Comparison of ENCODE assay signal across 8 cellular contexts in genomic region chr2:219228745-219229374, GRCh38. TPM values are rescaled to one million over a fixed set of nuclear protein-coding genes. Genes with fewer than 3 reads are reported as not detected.
DNase-seq lines count a peak whose midpoint lies in the region; ATAC-seq lines count a peak whose summit lies in the region.

No MANE protein-coding gene starts in this region.

- H3K4me2 ChIP-seq in Karpas-422 (ENCODE audit: low read depth, low read length, poor library complexity, severe bottlenecking) = peak overlapping the region; percentile 90

- intact Hi-C loops in dendritic cell treated with granulocyte-macrophage colony-stimulating factor and Interleukin-4, amounts not matched to agents 40 ng/mL and 50 ng/mL, for 4 days (cut with micrococcal nuclease) = loop anchor here (2.0 kb wide), 1 partner anchor 16 kb away; the partner anchor contains the start of genes GLB1L and STK16

- peak overlapping the region; percentile 94 for H3K9ac ChIP-seq in Karpas-422 (ENCODE audit: low read length)
- H3K9ac ChIP-seq in mucosa of stomach (ENCODE audit: low read length) = peak overlapping the region; percentile 97

- H3K36me3 Mint-ChIP-seq in dendritic cell treated with granulocyte-macrophage colony-stimulating factor and Interleukin-4, amounts not matched to agents 40 ng/mL and 50 ng/mL, for 4 days (ENCODE audit: low read depth) = peaks cover 85% of the 10 kb centered on the region

- H3K4me3 ChIP-seq in GM08714 (ENCODE audit: low read length) (peak overlapping the region; percentile 92), Karpas-422 (ENCODE audit: low read length) (peak overlapping the region; percentile 91), mucosa of stomach (ENCODE audit: low read length) (peak overlapping the region; percentile 65)

- DNase-seq in Karpas-422 = no peak
- no peak for DNase-seq in NCI-H187 treated with DMSO at 0.1 percent for 48 hours (lab: John Stamatoyannopoulos, UW)
- DNase-seq in H4 (ENCODE audit: low spot score) = no peak
- DNase-seq in SHP77 (lab: John Stamatoyannopoulos, UW) = no peak

- H3K4me3 Mint-ChIP-seq in dendritic cell treated with granulocyte-macrophage colony-stimulating factor and Interleukin-4, amounts not matched to agents 40 ng/mL and 50 ng/mL, for 4 days = peak overlapping the region; percentile 92

- 0 out of 2 replicates have a peak overlapping the region, but pooled peaks have one; percentile 34 for H3K27ac ChIP-seq in Karpas-422 (ENCODE audit: low read length)

- no peaks in the 10 kb centered on the region for H3K9me3 Mint-ChIP-seq in dendritic cell treated with granulocyte-macrophage colony-stimulating factor and Interleukin-4, amounts not matched to agents 40 ng/mL and 50 ng/mL, for 4 days

- no peaks in the 10 kb centered on the region for H3K9me3 ChIP-seq in Karpas-422 (ENCODE audit: low read length)
- H3K9me3 ChIP-seq in mucosa of stomach (ENCODE audit: control insufficient read depth, low read length) = no peaks in the 10 kb centered on the region

- H3K4me1 Mint-ChIP-seq in dendritic cell treated with granulocyte-macrophage colony-stimulating factor and Interleukin-4, amounts not matched to agents 40 ng/mL and 50 ng/mL, for 4 days (ENCODE audit: low read depth) = peaks cover 56% of the 10 kb centered on the region

- ATAC-seq in GM21723 (IDR thresholded peaks at IDR 0.05; ENCODE audit: unreplicated experiment) = peak; percentile 41

- H3K27me3 ChIP-seq in Karpas-422 (ENCODE audit: low read length) (no peaks in the 10 kb centered on the region), mucosa of stomach (ENCODE audit: control insufficient read depth, insufficient read depth, low read length) (no peaks in the 10 kb centered on the region)

- H3K4me1 ChIP-seq in Karpas-422 (ENCODE audit: low read length) (peaks cover 26% of the 10 kb centered on the region), mucosa of stomach (ENCODE audit: control insufficient read depth, insufficient read depth, low read length) (peaks cover 19% of the 10 kb centered on the region)

- peaks cover 59% of the 10 kb centered on the region for H3K79me2 ChIP-seq in Karpas-422 (ENCODE audit: low read length)

- no peaks in the 10 kb centered on the region for H4K20me1 ChIP-seq in Karpas-422 (ENCODE audit: insufficient read depth, low read depth, low read length)

- peaks cover 16% of the 10 kb centered on the region for H3K27me3 Mint-ChIP-seq in dendritic cell treated with granulocyte-macrophage colony-stimulating factor and Interleukin-4, amounts not matched to agents 40 ng/mL and 50 ng/mL, for 4 days

- H2AFZ ChIP-seq in Karpas-422 (ENCODE audit: low read length) = peak overlapping the region; percentile 90; the same call in 1 of the 2 replicates

- H3K36me3 ChIP-seq in Karpas-422 (ENCODE audit: insufficient read depth, low read length) (peaks cover 35% of the 10 kb centered on the region), mucosa of stomach (ENCODE audit: control insufficient read depth, insufficient read depth, low read length) (peaks cover 14% of the 10 kb centered on the region)

- peak overlapping the region; percentile 93 for H3K27ac Mint-ChIP-seq in dendritic cell treated with granulocyte-macrophage colony-stimulating factor and Interleukin-4, amounts not matched to agents 40 ng/mL and 50 ng/mL, for 4 days

- no peaks in the 10 kb centered on the region for H3K9me2 ChIP-seq in Karpas-422 (replicated peaks; ENCODE audit: insufficient read depth, low read length)

RNA-seq across cellular contexts. Expression of gene ATG9A, which starts 0.6 kb away (rescaled TPM):
- total RNA-seq in Karpas-422 (2014; rRNA removed; shearing (Covaris generic); ENCODE audit: low replicate concordance) = 16.6 and 25.9 TPM in 2 replicates
- 46.4 and 73.6 TPM in 2 replicates for total RNA-seq in H4 (2014; rRNA removed; shearing (Covaris generic))

RNA-seq across cellular contexts. Expression of gene ANKZF1, which starts 0.7 kb away (rescaled TPM):
- 159 and 230 TPM in 2 replicates for total RNA-seq in Karpas-422 (2014; rRNA removed; shearing (Covaris generic); ENCODE audit: low replicate concordance)
- 9.2 and 17.2 TPM in 2 replicates for total RNA-seq in H4 (2014; rRNA removed; shearing (Covaris generic))

RNA-seq across cellular contexts. Expression of gene ABCB6, which starts 10.1 kb away (rescaled TPM):
- 14.3 and 28.4 TPM in 2 replicates for total RNA-seq in Karpas-422 (2014; rRNA removed; shearing (Covaris generic); ENCODE audit: low replicate concordance)
- 47.2 and 47.4 TPM in 2 replicates for total RNA-seq in H4 (2014; rRNA removed; shearing (Covaris generic))

RNA-seq across cellular contexts. Expression of gene GLB1L, which starts 16.4 kb away (rescaled TPM):
- 4.3 and 6.4 TPM in 2 replicates for total RNA-seq in Karpas-422 (2014; rRNA removed; shearing (Covaris generic); ENCODE audit: low replicate concordance)
- 5.7 and 7.6 TPM in 2 replicates for total RNA-seq in H4 (2014; rRNA removed; shearing (Covaris generic))

RNA-seq across cellular contexts. Expression of gene STK16, which starts 16.4 kb away (rescaled TPM):
- total RNA-seq in Karpas-422 (2014; rRNA removed; shearing (Covaris generic); ENCODE audit: low replicate concordance) = 22.8 and 30.7 TPM in 2 replicates
- total RNA-seq in H4 (2014; rRNA removed; shearing (Covaris generic)) = 32.8 and 42.1 TPM in 2 replicates
